ENCODE assay signal across 22 cellular contexts in the genomic region with DNA sequence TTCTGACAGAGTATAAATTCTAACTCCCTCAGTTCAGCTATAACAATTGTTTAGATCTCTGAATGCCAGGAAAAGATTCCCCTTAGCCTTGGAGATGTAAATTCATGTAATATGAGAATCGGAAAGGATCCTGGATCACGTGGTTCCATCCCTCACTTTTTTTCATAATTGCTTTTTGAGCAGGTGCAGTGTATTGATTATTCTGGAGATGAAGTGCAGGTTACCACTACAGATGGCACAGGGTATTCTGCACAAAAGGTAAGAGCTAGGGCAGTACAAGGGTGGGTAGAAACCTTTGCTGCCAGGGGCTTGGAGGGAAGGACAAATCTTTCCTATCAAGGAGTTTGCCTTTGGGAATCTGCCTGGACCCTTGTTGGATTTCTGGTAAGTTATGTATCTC. TPM values are rescaled to one million over a fixed set of nuclear protein-coding genes. Genes with fewer than 3 reads are reported as not detected.
DNase-seq lines count a peak whose midpoint lies in the region; ATAC-seq and TF ChIP-seq lines count a peak whose summit lies in the region.
"Had no signal": no experiment of that assay in that cellular context is flagged by ENCODE, and none has a peak within 500 bp of the region (broad histone marks: within the 10 kb centered on the region; RNA-seq: fewer than 3 reads in every experiment).

No MANE protein-coding gene starts in this region.

- H3K36me3 ChIP-seq in mucosa of descending colon (ENCODE audit: low read depth), result no peaks in the 10 kb centered on the region
- H3K36me3 ChIP-seq in HAP-1 (replicated peaks), result no peaks in the 10 kb centered on the region

- no peak overlapping the region for H3K27ac Mint-ChIP-seq in activated CD4-positive, alpha-beta T cell treated with anti-CD3 and anti-CD28 coated beads, Interleukin-2, amount 10 ng/mL, durations not matched to agents 7 days and 5 days
- H3K27ac Mint-ChIP-seq: activated B cell treated with CpG ODN at 0.5 μM for 24 hours; activated CD8-positive, alpha-beta T cell treated with anti-CD3 and anti-CD28 coated beads for 36 hours; natural killer cell; stimulated activated naive CD8-positive, alpha-beta T cell treated with anti-CD3 and anti-CD28 coated beads, Interleukin-15, Interleukin-2, amounts not matched to agents 100 ng/mL and 50 ng/mL, for 24 hours; T-helper 2 cell treated with Interferon-gamma antibody and Interleukin-4, amounts not matched to agents 5 μg/mL and 100 μg/mL, for 36 hours had no signal

- H3K27me3 ChIP-seq in HAP-1 (ENCODE audit: low read depth), result no peaks in the 10 kb centered on the region
- H3K27me3 ChIP-seq: dorsolateral prefrontal cortex, foreskin keratinocyte had no signal

- H3K4me3 ChIP-seq in mucosa of descending colon (no peak overlapping the region), HAP-1 (no peak overlapping the region)
- H3K4me3 ChIP-seq: A549, K562 had no signal

- peaks cover 10% of the 10 kb centered on the region for H3K4me1 Mint-ChIP-seq in activated CD4-positive, alpha-beta T cell treated with anti-CD3 and anti-CD28 coated beads, Interleukin-2, amount 10 ng/mL, durations not matched to agents 7 days and 5 days
- H3K4me1 Mint-ChIP-seq: natural killer cell had no signal

- in situ Hi-C loops in HAP-1 (cut with MboI; ENCODE audit: low sequenced_read_pairs), result no loop called here

- POLR2A ChIA-PET in activated CD4-positive, alpha-beta T cell treated with anti-CD3 and anti-CD28 coated beads, Interleukin-2, amount 10 ng/mL, durations not matched to agents 7 days and 5 days (lab: Charles Lee), result no interaction called here

- no peaks in the 10 kb centered on the region for H3K27me3 Mint-ChIP-seq in activated CD4-positive, alpha-beta T cell treated with anti-CD3 and anti-CD28 coated beads, Interleukin-2, amount 10 ng/mL, durations not matched to agents 7 days and 5 days
- H3K27me3 Mint-ChIP-seq: activated B cell treated with CpG ODN at 0.5 μM for 24 hours; activated CD8-positive, alpha-beta T cell treated with anti-CD3 and anti-CD28 coated beads for 36 hours; stimulated activated naive CD8-positive, alpha-beta T cell treated with anti-CD3 and anti-CD28 coated beads, Interleukin-15, Interleukin-2, amounts not matched to agents 100 ng/mL and 50 ng/mL, for 24 hours had no signal

- intact Hi-C loops in mucosa of descending colon (cut with DNase I, micrococcal nuclease), result no loop called here

- H3K4me3 Mint-ChIP-seq in activated CD4-positive, alpha-beta T cell treated with anti-CD3 and anti-CD28 coated beads, Interleukin-2, amount 10 ng/mL, durations not matched to agents 7 days and 5 days, result no peak overlapping the region
- H3K4me3 Mint-ChIP-seq: activated B cell treated with CpG ODN at 0.5 μM for 24 hours; activated CD8-positive, alpha-beta T cell treated with anti-CD3 and anti-CD28 coated beads for 36 hours; natural killer cell; stimulated activated naive CD8-positive, alpha-beta T cell treated with anti-CD3 and anti-CD28 coated beads, Interleukin-15, Interleukin-2, amounts not matched to agents 100 ng/mL and 50 ng/mL, for 24 hours; T-helper 2 cell treated with Interferon-gamma antibody and Interleukin-4, amounts not matched to agents 5 μg/mL and 100 μg/mL, for 36 hours had no signal

- CTCF ChIA-PET in activated CD4-positive, alpha-beta T cell treated with anti-CD3 and anti-CD28 coated beads, Interleukin-2, amount 10 ng/mL, durations not matched to agents 7 days and 5 days (lab: Charles Lee), result no interaction called here

- peaks cover 2% of the 10 kb centered on the region for H3K36me3 Mint-ChIP-seq in activated CD4-positive, alpha-beta T cell treated with anti-CD3 and anti-CD28 coated beads, Interleukin-2, amount 10 ng/mL, durations not matched to agents 7 days and 5 days (ENCODE audit: low read depth)

- TF ChIP-seq CTCF in mucosa of descending colon (IDR thresholded peaks at IDR 0.05), result no peak

- peak overlapping the region; percentile 44 for H3K27ac ChIP-seq in cingulate gyrus (ENCODE audit: low read depth, low read length)
- H3K27ac ChIP-seq: A549, foreskin keratinocyte had no signal

- DNase-seq in DMS153 (lab: John Stamatoyannopoulos, UW), result peak; percentile 57
- DNase-seq in NCI-H1436 (lab: John Stamatoyannopoulos, UW), result peak; percentile 75
- peak; percentile 21 for DNase-seq in NCI-H2196 treated with DMSO at 0.1 percent for 48 hours (lab: John Stamatoyannopoulos, UW; ENCODE audit: unreplicated experiment)
- no peak for DNase-seq in mucosa of descending colon
- no peak for DNase-seq in HAP-1 (ENCODE audit: low spot score in 2 of 2)
- DNase-seq in activated CD4-positive, alpha-beta T cell treated with anti-CD3 and anti-CD28 coated beads, Interleukin-2, amount 10 ng/mL, durations not matched to agents 7 days and 5 days, result no peak
- DNase-seq: activated B cell treated with CpG ODN at 0.5 μM for 24 hours; activated CD8-positive, alpha-beta T cell treated with anti-CD3 and anti-CD28 coated beads for 36 hours; activated naive CD4-positive, alpha-beta T cell treated with Interleukin-2 at 50 U/mL for 16 hours; activated T-cell treated with anti-CD3 and anti-CD28 coated beads, Interleukin-2, amount 50 U/mL, for 1 hour; foreskin keratinocyte; kidney; natural killer cell; NK-92 treated with Interleukin-12 subunit alpha and Interleukin-12 subunit beta, amount 100 ng/mL, for 24 hours; stimulated activated CD4-positive, alpha-beta T cell treated with anti-CD3 and anti-CD28 coated beads, Interleukin-2, amount 100 ng/mL, for 24 hours had no signal

- H3K4me1 ChIP-seq in mucosa of descending colon (ENCODE audit: low read depth) (no peaks in the 10 kb centered on the region), HAP-1 (peaks cover 7% of the 10 kb centered on the region)
- H3K4me1 ChIP-seq: foreskin keratinocyte had no signal

- H3K9me3 Mint-ChIP-seq in activated CD4-positive, alpha-beta T cell treated with anti-CD3 and anti-CD28 coated beads, Interleukin-2, amount 10 ng/mL, durations not matched to agents 7 days and 5 days, result no peaks in the 10 kb centered on the region
- H3K9me3 Mint-ChIP-seq: activated B cell treated with CpG ODN at 0.5 μM for 24 hours; activated CD8-positive, alpha-beta T cell treated with anti-CD3 and anti-CD28 coated beads for 36 hours; natural killer cell; stimulated activated naive CD8-positive, alpha-beta T cell treated with anti-CD3 and anti-CD28 coated beads, Interleukin-15, Interleukin-2, amounts not matched to agents 100 ng/mL and 50 ng/mL, for 24 hours; T-helper 2 cell treated with Interferon-gamma antibody and Interleukin-4, amounts not matched to agents 5 μg/mL and 100 μg/mL, for 36 hours had no signal

- no peak for ATAC-seq in mucosa of descending colon
- ATAC-seq in GM18520 (IDR thresholded peaks at IDR 0.05; ENCODE audit: unreplicated experiment), result no peak
- ATAC-seq: A549; activated CD8-positive, alpha-beta T cell treated with anti-CD3 and anti-CD28 coated beads for 36 hours; foreskin keratinocyte; K562; natural killer cell had no signal

- H3K9me3 ChIP-seq in mucosa of descending colon, result no peaks in the 10 kb centered on the region
- H3K9me3 ChIP-seq in HAP-1, result no peaks in the 10 kb centered on the region
- H3K9me3 ChIP-seq: A549 had no signal

RNA-seq across cellular contexts. Expression of gene KDM1B, which starts 52.7 kb away (rescaled TPM):
- total RNA-seq in mucosa of descending colon, result 10 to 100 TPM; 34.6 to 47.4 (median 37.6) TPM
- total RNA-seq in activated CD4-positive, alpha-beta T cell treated with anti-CD3 and anti-CD28 coated beads, Interleukin-2, amount 10 ng/mL, durations not matched to agents 7 days and 5 days, result 10 to 100 TPM in 1 of 2 experiments, 1 to 10 TPM in 1; 8.9 to 10.5 TPM

RNA-seq across cellular contexts. Expression of gene TPMT, which starts 53.1 kb away (rescaled TPM):
- 10 to 100 TPM; 28.7 to 68.8 (median 50.5) TPM for total RNA-seq in mucosa of descending colon
- 1 to 10 TPM; 5.4 to 5.8 TPM for total RNA-seq in activated CD4-positive, alpha-beta T cell treated with anti-CD3 and anti-CD28 coated beads, Interleukin-2, amount 10 ng/mL, durations not matched to agents 7 days and 5 days

RNA-seq across cellular contexts. Expression of gene DEK, which starts 56.4 kb away (rescaled TPM):
- 100 to 1,000 TPM in 1 of 3 donors, 10 to 100 TPM in 2; 75.6 to 123 (median 85.0) TPM for total RNA-seq in mucosa of descending colon
- total RNA-seq in activated CD4-positive, alpha-beta T cell treated with anti-CD3 and anti-CD28 coated beads, Interleukin-2, amount 10 ng/mL, durations not matched to agents 7 days and 5 days, result 100 to 1,000 TPM; 246 to 282 TPM

Comparison
In these comparisons a context has a peak if more than half of its experiments do, and no peak if none do; other contexts are left out.
1. DNase-seq: peak in DMS153 (single experiment), NCI-H1436 (single experiment) and NCI-H2196 treated with DMSO at 0.1 percent for 48 hours (single experiment); none in mucosa of descending colon (0 of 3), HAP-1 (0 of 2) and activated CD4-positive, alpha-beta T cell treated with anti-CD3 and anti-CD28 coated beads, Interleukin-2, amount 10 ng/mL, durations not matched to agents 7 days and 5 days (single experiment).
2. RNA of gene TPMT, which starts 53.1 kb away (total RNA-seq): 28.7 to 68.8 TPM in mucosa of descending colon; 5.4 to 5.8 TPM in activated CD4-positive, alpha-beta T cell treated with anti-CD3 and anti-CD28 coated beads, Interleukin-2, amount 10 ng/mL, durations not matched to agents 7 days and 5 days; every median in the first group is over 4 times any median in the second.